8 cellular contexts compared by ENCODE assay signal in the genomic region with DNA sequence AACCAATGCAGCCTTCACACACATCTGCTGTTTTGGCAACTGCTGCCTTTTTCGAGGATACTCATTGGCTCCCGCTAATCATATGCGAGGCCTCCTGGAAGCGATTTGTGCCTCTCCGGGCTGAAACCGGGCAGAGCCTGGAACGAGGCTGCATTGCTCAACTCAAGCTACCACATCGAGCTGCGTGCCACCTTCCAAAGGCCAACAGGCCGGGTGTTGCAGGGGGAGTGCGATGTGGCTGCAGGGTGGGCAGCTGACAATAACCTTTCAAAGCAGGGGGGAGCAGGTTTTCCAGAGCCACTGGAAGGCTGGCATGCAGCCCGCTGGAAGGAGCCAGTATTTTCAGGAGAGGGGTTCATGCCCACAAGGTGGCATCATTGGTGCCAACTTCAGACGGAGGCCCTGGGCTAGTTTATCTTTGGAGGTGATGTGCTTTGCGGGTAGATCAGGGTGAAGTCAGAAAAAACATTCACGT.
DNase-seq lines count a peak whose midpoint lies in the region; FAIRE-seq and TF ChIP-seq lines count a peak whose summit lies in the region.

No MANE protein-coding gene starts in this region.

- H4K20me1 ChIP-seq in OCI-LY7 (ENCODE audit: insufficient read depth, low read length), result no peaks in the 10 kb centered on the region

- H3K79me2 ChIP-seq in OCI-LY7 (ENCODE audit: insufficient read depth, low read depth, low read length), result no peaks in the 10 kb centered on the region

- H3K27ac ChIP-seq in AG04450 (ENCODE audit: low read depth, low read length) (no peak overlapping the region), OCI-LY7 (ENCODE audit: low read depth, low read length, poor library complexity, severe bottlenecking) (no peak overlapping the region), kidney (ENCODE audit: low read depth in 2 of 2, low read length in 2 of 2) (no peak overlapping the region)

- H3K9me2 ChIP-seq in OCI-LY7 (ENCODE audit: insufficient read depth, low read length), result no peaks in the 10 kb centered on the region

- H3K36me3 Mint-ChIP-seq in endothelial cell (ENCODE audit: low read depth, unreplicated experiment), result no peaks in the 10 kb centered on the region

- no peaks in the 10 kb centered on the region for H3K9me3 Mint-ChIP-seq in endothelial cell (ENCODE audit: unreplicated experiment)

- no peak overlapping the region for H3K4me3 Mint-ChIP-seq in endothelial cell (ENCODE audit: unreplicated experiment)

- POLR2A ChIA-PET in AG04450 (lab: Yijun Ruan, JAX) (no interaction called here), OCI-LY7 (lab: Charles Lee) (interaction anchor here (0.6 to 1.6 kb wide), 3 partner anchors 93 to 314 kb away, joined by 3 to 4 read pairs (median 3); no protein-coding TSS in a partner anchor)

- H3K36me3 ChIP-seq in OCI-LY7 (ENCODE audit: insufficient read depth, low read length) (no peaks in the 10 kb centered on the region), kidney (ENCODE audit: control insufficient read depth in 1 of 2, insufficient read depth in 2 of 2, low read length in 2 of 2) (no peaks in the 10 kb centered on the region)

- H3K9me3 ChIP-seq in AG04450 (ENCODE audit: control insufficient read depth, insufficient read depth, low read length), result no peaks in the 10 kb centered on the region
- H3K9me3 ChIP-seq in OCI-LY7 (ENCODE audit: low read length), result no peaks in the 10 kb centered on the region
- no peaks in the 10 kb centered on the region for H3K9me3 ChIP-seq in kidney (ENCODE audit: control insufficient read depth in 1 of 2, low read length in 2 of 2)

- H3K4me1 Mint-ChIP-seq in endothelial cell (ENCODE audit: unreplicated experiment), result no peaks in the 10 kb centered on the region

- BruUV-seq in OCI-LY7 (replicated peaks; lab: Mats Ljungman, UMichigan), result no TSS peak

- H3K27me3 ChIP-seq in AG04450 (ENCODE audit: control insufficient read depth, insufficient read depth, low read length), result peaks cover 4% of the 10 kb centered on the region

- peaks cover 23% of the 10 kb centered on the region for H3K4me1 ChIP-seq in OCI-LY7 (ENCODE audit: insufficient read depth, low read length, poor library complexity, severe bottlenecking)
- H3K4me1 ChIP-seq in kidney (ENCODE audit: control insufficient read depth in 1 of 2, insufficient read depth in 1 of 2, low read depth in 1 of 2, low read length in 2 of 2), result no peaks in the 10 kb centered on the region

- H3K4me2 ChIP-seq in OCI-LY7 (ENCODE audit: low read length), result peak overlapping the region; percentile 69; the same call in 1 of the 2 replicates

- no peak overlapping the region for H3K9ac ChIP-seq in kidney (ENCODE audit: low read length in 2 of 2)

- intact Hi-C loops in OCI-LY7 (cut with micrococcal nuclease; ENCODE audit: unreplicated experiment), result loop anchor here (1.0 to 5.0 kb wide), 4 partner anchors 76 to 300 kb away; no protein-coding TSS in a partner anchor
- intact Hi-C loops in kidney (cut with DNase I), result no loop called here

- H3K27me3 Mint-ChIP-seq in endothelial cell (ENCODE audit: unreplicated experiment), result no peaks in the 10 kb centered on the region

- H3K4me3 ChIP-seq in AG04450 (ENCODE audit: low read depth, low read length), result no peak overlapping the region
- H3K4me3 ChIP-seq in OCI-LY7 (ENCODE audit: low read depth, low read length, poor library complexity, severe bottlenecking), result no peak overlapping the region
- no peak overlapping the region for H3K4me3 ChIP-seq in kidney (ENCODE audit: low read length in 2 of 2)

- H3K27ac Mint-ChIP-seq in endothelial cell (ENCODE audit: unreplicated experiment), result no peak overlapping the region

- no peak for FAIRE-seq in kidney (lab: Jason Lieb, UNC)

- TF ChIP-seq CTCF in AG04450 (IDR thresholded peaks at IDR 0.05; ENCODE audit: low read depth, low read length) (peak; percentile 21; the same call in 1 of the 2 replicates), GM20000 (IDR thresholded peaks at IDR 0.05; ENCODE audit: extremely low read depth, missing control alignments) (no peak), OCI-LY7 (conservative IDR thresholded peaks at IDR 0.05; ENCODE audit: low read length) (peak; percentile 77), kidney (IDR thresholded peaks at IDR 0.05; ENCODE audit: borderline replicate concordance, extremely low read depth, insufficient read depth) (peak; percentile 30), endothelial cell (IDR thresholded peaks at IDR 0.05; ENCODE audit: unreplicated experiment) (no peak)

- no peak for DNase-seq in AG04450 (ENCODE audit: low read depth, low spot score)
- DNase-seq in GM20000 (ENCODE audit: low spot score), result peak; percentile 27
- DNase-seq in OCI-LY7 (ENCODE audit: low spot score), result peak; percentile 47
- peak; percentile 40 for DNase-seq in activated naive CD4-positive, alpha-beta T cell treated with anti-CD3 and anti-CD28 coated beads, Interleukin-2, amount 50 U/mL, for 16 hours
- DNase-seq in kidney, result peak; percentile 79
- DNase-seq in stimulated activated CD8-positive, alpha-beta memory T cell treated with anti-CD3 and anti-CD28 coated beads, Interleukin-2, amount 100 ng/mL, for 48 hours (ENCODE audit: low read depth in 2 of 2), result peak; percentile 9 to 11
- no peak for DNase-seq in OCI-M2 (lab: John Stamatoyannopoulos, UW; ENCODE audit: unreplicated experiment)
- DNase-seq in endothelial cell (ENCODE audit: low spot score), result no peak

- CTCF ChIA-PET in AG04450 (lab: Charles Lee), result interaction anchor here (0.6 to 2.5 kb wide), 6 partner anchors 12 to 300 kb away, joined by 3 to 6 read pairs (median 4); no protein-coding TSS in a partner anchor
- CTCF ChIA-PET in OCI-LY7 (lab: Charles Lee; ENCODE audit: unreplicated experiment), result no interaction called here

- peak overlapping the region; percentile 98; the same call in 1 of the 2 replicates for H2AFZ ChIP-seq in OCI-LY7 (ENCODE audit: low read length)

Comparison
In these comparisons a context has a peak if more than half of its experiments do, and no peak if none do; other contexts are left out.
1. DNase-seq: peak in GM20000 (single experiment), OCI-LY7 (single experiment), activated naive CD4-positive, alpha-beta T cell treated with anti-CD3 and anti-CD28 coated beads, Interleukin-2, amount 50 U/mL, for 16 hours (single experiment), kidney (single experiment) and stimulated activated CD8-positive, alpha-beta memory T cell treated with anti-CD3 and anti-CD28 coated beads, Interleukin-2, amount 100 ng/mL, for 48 hours (2 of 2); none in AG04450 (single experiment), OCI-M2 (single experiment) and endothelial cell (single experiment).
2. CTCF ChIP-seq: peak in AG04450 (single experiment), OCI-LY7 (single experiment) and kidney (single experiment); none in GM20000 (single experiment) and endothelial cell (single experiment).